Comparison of ENCODE assay signal across 3 cellular contexts in genomic region chr5:149623473-149623872, GRCh38.
TF ChIP-seq lines count a peak whose summit lies in the region.

No MANE protein-coding gene starts in this region.

TF ChIP-seq in SK-N-SH, 30 proteins besides CTCF, POLR2A, EP300 and RAD21 (continued from another document):
- TF ChIP-seq SIN3A (IDR thresholded peaks at IDR 0.05; ENCODE audit: borderline replicate concordance, low read depth, low read length) (no peak), FOXJ3 (CRISPR knock-in tag; IDR thresholded peaks at IDR 0.05) (no peak), TAF1 (IDR thresholded peaks at IDR 0.05; ENCODE audit: borderline replicate concordance, low read depth, low read length) (no peak), TCF12 (IDR thresholded peaks at IDR 0.05) (no peak), USF2 (IDR thresholded peaks at IDR 0.05; ENCODE audit: borderline replicate concordance, low read depth, low read length) (no peak), NRF1 (IDR thresholded peaks at IDR 0.05; ENCODE audit: low read depth, low read length) (no peak), RFX5 (IDR thresholded peaks at IDR 0.05; ENCODE audit: low read length) (no peak), MEF2A (IDR thresholded peaks at IDR 0.05; ENCODE audit: borderline replicate concordance, low read depth) (no peak), GATA2 (CRISPR knock-in tag; IDR thresholded peaks at IDR 0.05) (peak; percentile 47), ELF1 (IDR thresholded peaks at IDR 0.05) (no peak), REST (IDR thresholded peaks at IDR 0.05; ENCODE audit: low read depth, low read length) (no peak), IRF3 (IDR thresholded peaks at IDR 0.05; ENCODE audit: low read depth, low read length) (no peak), POLR2AphosphoS5 (IDR thresholded peaks at IDR 0.05; ENCODE audit: low read depth, low read length) (no peak), NFIC (IDR thresholded peaks at IDR 0.05; ENCODE audit: borderline replicate concordance) (no peak), CHD2 (IDR thresholded peaks at IDR 0.05; ENCODE audit: low read length, partially characterized antibody) (no peak)

TF ChIP-seq in SK-N-SH treated with all-trans-retinoic acid at 6 μM for 48 hours, 23 proteins besides CTCF, POLR2A, EP300 and RAD21 (continued from another document):
- TF ChIP-seq CSDC2 (CRISPR knock-in tag; IDR thresholded peaks at IDR 0.05) (no peak), SNAI2 (CRISPR knock-in tag; IDR thresholded peaks at IDR 0.05) (no peak), OSR1 (CRISPR knock-in tag; IDR thresholded peaks at IDR 0.05) (no peak), TSHZ2 (CRISPR knock-in tag; IDR thresholded peaks at IDR 0.05) (no peak), POU6F1 (CRISPR knock-in tag; IDR thresholded peaks at IDR 0.05; ENCODE audit: borderline replicate concordance, low read depth) (no peak), PPARA (CRISPR knock-in tag; IDR thresholded peaks at IDR 0.05; ENCODE audit: borderline replicate concordance) (no peak), PATZ1 (CRISPR knock-in tag; IDR thresholded peaks at IDR 0.05; ENCODE audit: borderline replicate concordance) (no peak), ZNF70 (CRISPR knock-in tag; IDR thresholded peaks at IDR 0.05) (no peak), TCF4 (CRISPR knock-in tag; IDR thresholded peaks at IDR 0.05; ENCODE audit: borderline replicate concordance) (no peak), ZNF565 (CRISPR knock-in tag; conservative IDR thresholded peaks at IDR 0.05; ENCODE audit: low read depth) (no peak), ZNF8 (CRISPR knock-in tag; IDR thresholded peaks at IDR 0.05) (no peak), ZFP3 (CRISPR knock-in tag; IDR thresholded peaks at IDR 0.05) (no peak), ZC3H10 (CRISPR knock-in tag; IDR thresholded peaks at IDR 0.05) (no peak), ARNTL (CRISPR knock-in tag; IDR thresholded peaks at IDR 0.05; ENCODE audit: borderline replicate concordance, low read depth) (no peak)

TF ChIP-seq in K562, 482 proteins besides CTCF, POLR2A, EP300 and RAD21 (continued from another document):
- TF ChIP-seq BHLHE40 (IDR thresholded peaks at IDR 0.05; ENCODE audit: low read length) (no peak), TFAP4 (CRISPR knock-in tag; IDR thresholded peaks at IDR 0.05; ENCODE audit: borderline replicate concordance) (0 out of 2 replicates have a peak, but pooled peaks have one; percentile 18), SIN3A (IDR thresholded peaks at IDR 0.05; ENCODE audit: borderline replicate concordance in 2 of 2, control insufficient read depth in 1 of 2, low read depth in 2 of 2, low read length in 2 of 2) (no peak)
